ENCODE assay signal across 22 cellular contexts in genomic region chr11:44417756-44418437, GRCh38.
DNase-seq lines count a peak whose midpoint lies in the region; ATAC-seq and TF ChIP-seq lines count a peak whose summit lies in the region.
"Had no signal": no experiment of that assay in that cellular context is flagged by ENCODE, and none has a peak within 500 bp of the region (broad histone marks: within the 10 kb centered on the region; RNA-seq: fewer than 3 reads in every experiment).

No MANE protein-coding gene starts in this region.

- H3K9me3 Mint-ChIP-seq in activated CD8-positive, alpha-beta memory T cell treated with anti-CD3 and anti-CD28 coated beads, Interleukin-2, amount 10 ng/mL, durations not matched to agents 7 days and 5 days (ENCODE audit: low read depth) = no peaks in the 10 kb centered on the region
- H3K9me3 Mint-ChIP-seq in osteocyte (ENCODE audit: unreplicated experiment) = no peaks in the 10 kb centered on the region
- no peaks in the 10 kb centered on the region for H3K9me3 Mint-ChIP-seq in activated CD4-positive, alpha-beta T cell treated with anti-CD3 and anti-CD28 coated beads, Interleukin-2, amount 10 ng/mL, durations not matched to agents 24 days and 14 days
- H3K9me3 Mint-ChIP-seq: H9 had no signal

- WGBS in hepatocyte (ENCODE audit: low lambda C conversion rate, missing lambda C conversion rate) = 87% methylated on average over 7 of the region's 7 CpGs

- H3K4me3 ChIP-seq in RWPE2 (ENCODE audit: severe bottlenecking) (no peak overlapping the region), hepatocyte (no peak overlapping the region)
- H3K4me3 ChIP-seq: GM23248, SJCRH30 had no signal

- no peaks in the 10 kb centered on the region for H3K36me3 ChIP-seq in RWPE2 (ENCODE audit: low read depth)
- H3K36me3 ChIP-seq in hepatocyte (replicated peaks; ENCODE audit: insufficient read depth, low read depth) = no peaks in the 10 kb centered on the region
- H3K36me3 ChIP-seq: SJCRH30 had no signal

- H3K27ac Mint-ChIP-seq in activated CD8-positive, alpha-beta memory T cell treated with anti-CD3 and anti-CD28 coated beads, Interleukin-2, amount 10 ng/mL, durations not matched to agents 7 days and 5 days = no peak overlapping the region
- no peak overlapping the region for H3K27ac Mint-ChIP-seq in osteocyte (ENCODE audit: unreplicated experiment)
- H3K27ac Mint-ChIP-seq in activated CD4-positive, alpha-beta T cell treated with anti-CD3 and anti-CD28 coated beads, Interleukin-2, amount 10 ng/mL, durations not matched to agents 24 days and 14 days = no peak overlapping the region

- peak; percentile 21 for DNase-seq in activated CD8-positive, alpha-beta memory T cell treated with anti-CD3 and anti-CD28 coated beads for 24 hours
- no peak for DNase-seq in activated CD8-positive, alpha-beta memory T cell treated with anti-CD3 and anti-CD28 coated beads, Interleukin-2, amount 10 ng/mL, durations not matched to agents 7 days and 5 days
- DNase-seq in RWPE2 (ENCODE audit: low spot score) (no peak), hepatocyte (ENCODE audit: low spot score) (peak; percentile 29), osteocyte (ENCODE audit: extremely low spot score, unreplicated experiment) (peak; percentile 30), cortex of kidney (lab: John Stamatoyannopoulos, UW) (no peak)
- DNase-seq in activated CD4-positive, alpha-beta T cell treated with anti-CD3 and anti-CD28 coated beads, Interleukin-2, amount 50 U/mL, for 4 hours = no peak
- DNase-seq in activated CD4-positive, alpha-beta T cell treated with anti-CD3 and anti-CD28 coated beads, Interleukin-2, amount 10 ng/mL, durations not matched to agents 24 days and 14 days = no peak
- DNase-seq: Calu3, DMS153, GM23248, H9, KBM-7, MM.1S, NCI-H2029, NCI-H446, NCI-H524 treated with DMSO at 0.1 percent for 48 hours, NCI-H774, PC-3 had no signal

- TF ChIP-seq CTCF in RWPE2 (IDR thresholded peaks at IDR 0.05; ENCODE audit: poor library complexity, severe bottlenecking) (no peak), hepatocyte (IDR thresholded peaks at IDR 0.05; ENCODE audit: poor library complexity) (no peak), osteocyte (IDR thresholded peaks at IDR 0.05) (no peak)

- no peak overlapping the region for H2AFZ ChIP-seq in hepatocyte
- H2AFZ ChIP-seq: GM23248 had no signal

- H3K9me3 ChIP-seq in RWPE2 (ENCODE audit: severe bottlenecking) (no peaks in the 10 kb centered on the region), hepatocyte (ENCODE audit: low read depth) (no peaks in the 10 kb centered on the region)
- H3K9me3 ChIP-seq: SJCRH30 had no signal

- H3K9me2 ChIP-seq in hepatocyte (replicated peaks; ENCODE audit: insufficient read depth) = no peaks in the 10 kb centered on the region

- H4K20me1 ChIP-seq in hepatocyte (ENCODE audit: insufficient read depth, poor library complexity, severe bottlenecking) = no peaks in the 10 kb centered on the region

- no peaks in the 10 kb centered on the region for H3K79me2 ChIP-seq in hepatocyte

- H3K4me1 ChIP-seq in RWPE2 (ENCODE audit: insufficient read depth, poor library complexity, severe bottlenecking) = no peaks in the 10 kb centered on the region
- H3K4me1 ChIP-seq in hepatocyte (ENCODE audit: insufficient read depth) = no peaks in the 10 kb centered on the region

- CTCF ChIA-PET in activated CD8-positive, alpha-beta memory T cell treated with anti-CD3 and anti-CD28 coated beads, Interleukin-2, amount 10 ng/mL, durations not matched to agents 7 days and 5 days (lab: Charles Lee) = interaction anchor here (1.1 kb wide), 1 partner anchor 9 kb away, joined by 3 read pairs; no protein-coding TSS in a partner anchor

- peaks cover 18% of the 10 kb centered on the region for H3K27me3 ChIP-seq in RWPE2 (ENCODE audit: insufficient read depth, poor library complexity, severe bottlenecking)
- peaks cover 15% of the 10 kb centered on the region for H3K27me3 ChIP-seq in hepatocyte
- H3K27me3 ChIP-seq: SJCRH30 had no signal

- H3K4me2 ChIP-seq in hepatocyte = no peak overlapping the region

- no peaks in the 10 kb centered on the region for H3K36me3 Mint-ChIP-seq in activated CD8-positive, alpha-beta memory T cell treated with anti-CD3 and anti-CD28 coated beads, Interleukin-2, amount 10 ng/mL, durations not matched to agents 7 days and 5 days
- H3K36me3 Mint-ChIP-seq in osteocyte (ENCODE audit: unreplicated experiment) = no peaks in the 10 kb centered on the region
- no peaks in the 10 kb centered on the region for H3K36me3 Mint-ChIP-seq in activated CD4-positive, alpha-beta T cell treated with anti-CD3 and anti-CD28 coated beads, Interleukin-2, amount 10 ng/mL, durations not matched to agents 24 days and 14 days (ENCODE audit: low read depth)

- no peak overlapping the region for H3K27ac ChIP-seq in RWPE2 (ENCODE audit: poor library complexity, severe bottlenecking)
- no peak overlapping the region for H3K27ac ChIP-seq in hepatocyte
- H3K27ac ChIP-seq: 22Rv1, GM23248, SJCRH30 had no signal

- intact Hi-C loops in activated CD4-positive, alpha-beta T cell treated with anti-CD3 and anti-CD28 coated beads, Interleukin-2, amount 10 ng/mL, durations not matched to agents 24 days and 14 days (cut with micrococcal nuclease) = no loop called here

- no peak for ATAC-seq in activated CD8-positive, alpha-beta memory T cell treated with anti-CD3 and anti-CD28 coated beads, Interleukin-2, amount 10 ng/mL, durations not matched to agents 7 days and 5 days
- peak; percentile 40; the same call in 2 of the 3 replicates for ATAC-seq in RWPE2 (ENCODE audit: low read depth)
- ATAC-seq: PC-3, Right ventricle myocardium inferior had no signal

- peaks cover 9% of the 10 kb centered on the region for H3K27me3 Mint-ChIP-seq in activated CD8-positive, alpha-beta memory T cell treated with anti-CD3 and anti-CD28 coated beads, Interleukin-2, amount 10 ng/mL, durations not matched to agents 7 days and 5 days
- H3K27me3 Mint-ChIP-seq in osteocyte (ENCODE audit: unreplicated experiment) = peaks cover 50% of the 10 kb centered on the region
- H3K27me3 Mint-ChIP-seq in activated CD4-positive, alpha-beta T cell treated with anti-CD3 and anti-CD28 coated beads, Interleukin-2, amount 10 ng/mL, durations not matched to agents 24 days and 14 days = peaks cover 5% of the 10 kb centered on the region

- H3K4me1 Mint-ChIP-seq in activated CD8-positive, alpha-beta memory T cell treated with anti-CD3 and anti-CD28 coated beads, Interleukin-2, amount 10 ng/mL, durations not matched to agents 7 days and 5 days = no peaks in the 10 kb centered on the region
- no peaks in the 10 kb centered on the region for H3K4me1 Mint-ChIP-seq in osteocyte (ENCODE audit: unreplicated experiment)
- H3K4me1 Mint-ChIP-seq in activated CD4-positive, alpha-beta T cell treated with anti-CD3 and anti-CD28 coated beads, Interleukin-2, amount 10 ng/mL, durations not matched to agents 24 days and 14 days = no peaks in the 10 kb centered on the region

- no peak overlapping the region for H3K4me3 Mint-ChIP-seq in activated CD8-positive, alpha-beta memory T cell treated with anti-CD3 and anti-CD28 coated beads, Interleukin-2, amount 10 ng/mL, durations not matched to agents 7 days and 5 days
- H3K4me3 Mint-ChIP-seq in osteocyte (ENCODE audit: unreplicated experiment) = no peak overlapping the region
- no peak overlapping the region for H3K4me3 Mint-ChIP-seq in activated CD4-positive, alpha-beta T cell treated with anti-CD3 and anti-CD28 coated beads, Interleukin-2, amount 10 ng/mL, durations not matched to agents 24 days and 14 days
- H3K4me3 Mint-ChIP-seq: H9 had no signal

Comparison
In these comparisons a context has a peak if more than half of its experiments do, and no peak if none do; other contexts are left out.
1. DNase-seq: peak in activated CD8-positive, alpha-beta memory T cell treated with anti-CD3 and anti-CD28 coated beads for 24 hours (single experiment), hepatocyte (single experiment) and osteocyte (single experiment); none in activated CD8-positive, alpha-beta memory T cell treated with anti-CD3 and anti-CD28 coated beads, Interleukin-2, amount 10 ng/mL, durations not matched to agents 7 days and 5 days (single experiment), RWPE2 (single experiment), activated CD4-positive, alpha-beta T cell treated with anti-CD3 and anti-CD28 coated beads, Interleukin-2, amount 50 U/mL, for 4 hours (0 of 2), activated CD4-positive, alpha-beta T cell treated with anti-CD3 and anti-CD28 coated beads, Interleukin-2, amount 10 ng/mL, durations not matched to agents 24 days and 14 days (single experiment) and cortex of kidney (single experiment).